ENCODE assay signal across 8 cellular contexts in the genomic region with DNA sequence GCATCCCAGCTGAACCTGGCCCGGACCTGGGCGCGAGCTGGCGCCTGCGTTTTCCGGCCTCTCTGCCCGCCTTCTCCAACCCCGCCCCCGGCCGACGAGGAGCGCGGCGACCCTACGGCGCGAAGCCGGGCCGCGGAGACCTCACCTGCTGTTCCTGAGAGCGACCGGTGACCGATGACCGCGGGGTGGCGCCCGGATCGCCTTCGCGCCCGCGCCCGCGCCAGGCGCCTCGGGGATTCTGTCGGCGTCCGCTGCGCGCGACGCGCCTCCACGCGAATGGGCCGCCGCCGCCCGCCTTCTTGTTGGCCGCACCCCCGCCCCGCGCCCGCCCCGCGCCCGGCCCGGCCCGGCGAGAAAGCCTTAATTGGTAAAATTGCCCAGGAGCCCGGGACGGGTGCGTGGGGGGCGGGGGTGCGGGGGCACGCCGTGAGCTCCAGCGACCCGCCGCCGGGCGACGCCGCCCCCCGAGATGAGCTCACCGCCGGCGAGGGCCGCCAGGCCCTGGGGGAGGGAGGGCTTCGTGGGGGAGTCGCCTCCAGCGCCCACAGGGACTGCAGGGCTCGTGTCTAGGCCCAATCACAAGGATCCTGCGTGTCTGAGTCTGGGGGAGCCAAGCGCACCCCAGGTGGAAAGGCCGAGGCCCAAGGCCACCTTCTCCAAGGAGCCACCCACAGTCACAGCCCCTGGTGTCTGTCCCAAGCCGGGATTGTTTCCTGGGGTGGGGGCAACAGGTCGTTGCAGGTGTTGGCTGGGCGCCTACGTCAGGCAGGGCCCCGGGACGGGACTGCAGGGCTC. TPM values are rescaled to one million over a fixed set of nuclear protein-coding genes. Genes with fewer than 3 reads are reported as not detected.
DNase-seq lines count a peak whose midpoint lies in the region; ATAC-seq, FAIRE-seq and TF ChIP-seq lines count a peak whose summit lies in the region.

A gene with protein sequence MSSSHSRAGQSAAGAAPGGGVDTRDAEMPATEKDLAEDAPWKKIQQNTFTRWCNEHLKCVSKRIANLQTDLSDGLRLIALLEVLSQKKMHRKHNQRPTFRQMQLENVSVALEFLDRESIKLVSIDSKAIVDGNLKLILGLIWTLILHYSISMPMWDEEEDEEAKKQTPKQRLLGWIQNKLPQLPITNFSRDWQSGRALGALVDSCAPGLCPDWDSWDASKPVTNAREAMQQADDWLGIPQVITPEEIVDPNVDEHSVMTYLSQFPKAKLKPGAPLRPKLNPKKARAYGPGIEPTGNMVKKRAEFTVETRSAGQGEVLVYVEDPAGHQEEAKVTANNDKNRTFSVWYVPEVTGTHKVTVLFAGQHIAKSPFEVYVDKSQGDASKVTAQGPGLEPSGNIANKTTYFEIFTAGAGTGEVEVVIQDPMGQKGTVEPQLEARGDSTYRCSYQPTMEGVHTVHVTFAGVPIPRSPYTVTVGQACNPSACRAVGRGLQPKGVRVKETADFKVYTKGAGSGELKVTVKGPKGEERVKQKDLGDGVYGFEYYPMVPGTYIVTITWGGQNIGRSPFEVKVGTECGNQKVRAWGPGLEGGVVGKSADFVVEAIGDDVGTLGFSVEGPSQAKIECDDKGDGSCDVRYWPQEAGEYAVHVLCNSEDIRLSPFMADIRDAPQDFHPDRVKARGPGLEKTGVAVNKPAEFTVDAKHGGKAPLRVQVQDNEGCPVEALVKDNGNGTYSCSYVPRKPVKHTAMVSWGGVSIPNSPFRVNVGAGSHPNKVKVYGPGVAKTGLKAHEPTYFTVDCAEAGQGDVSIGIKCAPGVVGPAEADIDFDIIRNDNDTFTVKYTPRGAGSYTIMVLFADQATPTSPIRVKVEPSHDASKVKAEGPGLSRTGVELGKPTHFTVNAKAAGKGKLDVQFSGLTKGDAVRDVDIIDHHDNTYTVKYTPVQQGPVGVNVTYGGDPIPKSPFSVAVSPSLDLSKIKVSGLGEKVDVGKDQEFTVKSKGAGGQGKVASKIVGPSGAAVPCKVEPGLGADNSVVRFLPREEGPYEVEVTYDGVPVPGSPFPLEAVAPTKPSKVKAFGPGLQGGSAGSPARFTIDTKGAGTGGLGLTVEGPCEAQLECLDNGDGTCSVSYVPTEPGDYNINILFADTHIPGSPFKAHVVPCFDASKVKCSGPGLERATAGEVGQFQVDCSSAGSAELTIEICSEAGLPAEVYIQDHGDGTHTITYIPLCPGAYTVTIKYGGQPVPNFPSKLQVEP (N-terminal part only) (minus strand): TSS at position 274 of the 795 bp plus-strand sequence. CDS start 3,389 bp downstream, outside the sequence.

- TF ChIP-seq CTCF in GM10266 (IDR thresholded peaks at IDR 0.05; ENCODE audit: control insufficient read depth, insufficient read depth, low read depth, missing control alignments) (peak; percentile 47), brain (conservative IDR thresholded peaks at IDR 0.05) (no peak), keratinocyte (optimal IDR thresholded peaks at IDR 0.05 in 1 of 3, IDR thresholded peaks at IDR 0.05 in 1 of 3, conservative IDR thresholded peaks at IDR 0.05 in 1 of 3; ENCODE audit: extremely low read depth in 1 of 3, insufficient read depth in 2 of 3, low read length in 3 of 3) (no peak), smooth muscle cell (IDR thresholded peaks at IDR 0.05; ENCODE audit: borderline replicate concordance, insufficient read depth, poor library complexity, severe bottlenecking) (peak; percentile 11)

- ATAC-seq in GM19463 (IDR thresholded peaks at IDR 0.05; ENCODE audit: unreplicated experiment): no peak

- H3K9me3 ChIP-seq in keratinocyte (ENCODE audit: control insufficient read depth, low read depth, low read length) (peaks cover 2% of the 10 kb centered on the region), smooth muscle cell (replicated peaks; ENCODE audit: low read depth) (no peaks in the 10 kb centered on the region)

- no peak for FAIRE-seq in keratinocyte (lab: Jason Lieb, UNC)

- peak within 1 kb of the TSS; percentile 79 to 85 (median 83) for H3K4me3 Mint-ChIP-seq in brain

- H3K27me3 Mint-ChIP-seq in brain: no peaks in the 10 kb centered on the region

- H3K9ac ChIP-seq in keratinocyte (ENCODE audit: control insufficient read depth, extremely low read depth, insufficient read depth, low read length) (peak within 1 kb of the TSS; percentile 46), smooth muscle cell (ENCODE audit: low read depth) (peak within 1 kb of the TSS; percentile 17)

- H3K27ac ChIP-seq in keratinocyte (ENCODE audit: control insufficient read depth, insufficient read depth, low read length) (peak within 1 kb of the TSS; percentile 36), smooth muscle cell (ENCODE audit: low read depth) (peak within 1 kb of the TSS; percentile 62)

- peaks cover 0 to 24% (median 4%) of the 10 kb centered on the region in 5 experiments for H3K9me3 Mint-ChIP-seq in brain

- DNase-seq in GM10266 (ENCODE audit: extremely low spot score) (peak; percentile 51), NCI-H1092 (lab: John Stamatoyannopoulos, UW) (peak; percentile 31), keratinocyte (ENCODE audit: low read depth, low spot score) (no peak), smooth muscle cell (lab: John Stamatoyannopoulos, UW; ENCODE audit: unreplicated experiment) (no peak), 8988T (no peak), NCI-H2081 treated with DMSO at 0.1 percent for 48 hours (lab: John Stamatoyannopoulos, UW) (no peak)

- H3K36me3 Mint-ChIP-seq in brain: peaks cover 5% of the 10 kb centered on the region

- H3K4me3 ChIP-seq in keratinocyte (ENCODE audit: control insufficient read depth in 2 of 3, extremely low read depth in 1 of 3, insufficient read depth in 2 of 3, low read depth in 1 of 3, low read length in 3 of 3) (peak within 1 kb of the TSS; percentile 6 to 56 (median 27)), smooth muscle cell (peak within 1 kb of the TSS; percentile 47)

- H4K20me1 ChIP-seq in keratinocyte (ENCODE audit: control insufficient read depth, extremely low read depth, insufficient read depth, low read length) (no peaks in the 10 kb centered on the region), smooth muscle cell (ENCODE audit: low read depth) (peaks cover 10% of the 10 kb centered on the region)

- peak within 1 kb of the TSS; percentile 76 to 94 (median 84) for H3K27ac Mint-ChIP-seq in brain

- H3K27me3 ChIP-seq in keratinocyte (ENCODE audit: control insufficient read depth, extremely low read depth, insufficient read depth, low read length) (no peaks in the 10 kb centered on the region), smooth muscle cell (ENCODE audit: low read depth) (no peaks in the 10 kb centered on the region)

- no peaks in the 10 kb centered on the region for H3K9me1 ChIP-seq in keratinocyte (ENCODE audit: control insufficient read depth, extremely low read depth, insufficient read depth, low read length)

- H3K36me3 ChIP-seq in keratinocyte (ENCODE audit: control insufficient read depth in 2 of 2, extremely low read depth in 1 of 2, insufficient read depth in 2 of 2, low read length in 2 of 2) (peaks cover 0 to 2% of the 10 kb centered on the region in 2 experiments), smooth muscle cell (ENCODE audit: low read depth) (no peaks in the 10 kb centered on the region)

- peaks cover 14% of the 10 kb centered on the region for H3K79me2 ChIP-seq in keratinocyte (ENCODE audit: control insufficient read depth, insufficient read depth, low read length)
- H3K79me2 ChIP-seq in smooth muscle cell (ENCODE audit: low read depth): peaks cover 35% of the 10 kb centered on the region

- no peaks in the 10 kb centered on the region for H3F3A ChIP-seq in smooth muscle cell (ENCODE audit: low read depth)

- peak within 1 kb of the TSS; percentile 77 for H3K4me2 ChIP-seq in keratinocyte (ENCODE audit: control insufficient read depth, extremely low read depth, insufficient read depth, low read depth, low read length)
- peak within 1 kb of the TSS; percentile 83 for H3K4me2 ChIP-seq in smooth muscle cell

- H2AFZ ChIP-seq in keratinocyte (ENCODE audit: control insufficient read depth, low read length) (no peak within 1 kb of the TSS), smooth muscle cell (ENCODE audit: low read depth) (no peak within 1 kb of the TSS)

- peaks cover 27% of the 10 kb centered on the region for H3K4me1 ChIP-seq in keratinocyte (ENCODE audit: control insufficient read depth, extremely low read depth, insufficient read depth, low read length)
- H3K4me1 ChIP-seq in smooth muscle cell (ENCODE audit: low read depth): peaks cover 4% of the 10 kb centered on the region

- peaks cover 27% of the 10 kb centered on the region for H3K4me1 Mint-ChIP-seq in brain

- dilution Hi-C loops in keratinocyte (cut with MboI; ENCODE audit: extremely low pct_ligation_motif_present, low sequenced_read_pairs): no loop called here

- 40% methylated on average over 42 of the region's 93 CpGs for WGBS in smooth muscle cell (ENCODE audit: low lambda C conversion rate)

RNA-seq across cellular contexts. Expression of the gene that starts here (rescaled TPM):
- polyA plus RNA-seq in brain (ENCODE audit: insufficient read depth, low read depth, low replicate concordance) (334 TPM), keratinocyte (245 to 536 TPM (median 343 TPM) in 3 replicates), smooth muscle cell (1,632 and 1,832 TPM in 2 replicates)
- 485 TPM for polyA plus RNA-seq in keratinocyte (2011; ENCODE audit: low read depth)
- 280 and 468 TPM in 2 replicates for polyA plus RNA-seq in keratinocyte (2011; cell fraction: cytosol; rRNA removed)
- 1,141 and 1,630 TPM in 2 replicates for polyA plus RNA-seq in keratinocyte (2011; cell fraction: nucleus; rRNA removed)
- 394 and 1,275 TPM in 2 replicates for polyA plus RNA-seq in keratinocyte (2012; ENCODE audit: low replicate concordance)
- 1,978 to 4,803 TPM (median 1,982 TPM) in 3 replicates for polyA minus RNA-seq in keratinocyte
- 2,589 TPM for polyA minus RNA-seq in keratinocyte (2011; cell fraction: cytosol; rRNA and poly(A)+ RNA removed)
- 2,257 and 2,338 TPM in 2 replicates for polyA minus RNA-seq in keratinocyte (2011; cell fraction: nucleus; rRNA and poly(A)+ RNA removed)
- total RNA-seq in smooth muscle cell: 807 and 860 TPM in 2 replicates

Comparison
In these comparisons a context has a peak if more than half of its experiments do, and no peak if none do; other contexts are left out.
1. DNase-seq: peak in GM10266 (single experiment) and NCI-H1092 (single experiment); none in keratinocyte (single experiment), smooth muscle cell (single experiment), 8988T (single experiment) and NCI-H2081 treated with DMSO at 0.1 percent for 48 hours (single experiment).
2. CTCF ChIP-seq: peak in GM10266 (single experiment) and smooth muscle cell (single experiment); none in brain (0 of 2) and keratinocyte (0 of 3).